9 cellular contexts compared by ENCODE assay signal in genomic region chr9:69130456-69131441, GRCh38. TPM values are rescaled to one million over a fixed set of nuclear protein-coding genes. Genes with fewer than 3 reads are reported as not detected.
DNase-seq lines count a peak whose midpoint lies in the region; ATAC-seq and TF ChIP-seq lines count a peak whose summit lies in the region.
"Had no signal": no experiment of that assay in that cellular context is flagged by ENCODE, and none has a peak within 500 bp of the region (broad histone marks: within the 10 kb centered on the region; RNA-seq: fewer than 3 reads in every experiment).

No MANE protein-coding gene starts in this region.

- H3K27ac ChIP-seq in duodenal mucosa (ENCODE audit: low read depth, low read length) (peak overlapping the region; percentile 34), lung (ENCODE audit: low read depth in 1 of 2, low read length in 1 of 2) (peak overlapping the region; percentile 40 to 58), aorta (ENCODE audit: low read depth in 1 of 2, low read length in 2 of 2) (peak overlapping the region; percentile 77 to 89)

- H3K36me3 ChIP-seq in duodenal mucosa (ENCODE audit: control insufficient read depth in 1 of 2, insufficient read depth in 2 of 2, low read length in 2 of 2) = peaks cover 8 to 9% of the 10 kb centered on the region in 2 donors
- H3K36me3 ChIP-seq in lung (ENCODE audit: control insufficient read depth in 2 of 2, insufficient read depth in 2 of 2, low read length in 2 of 2) = peaks cover 0 to 5% of the 10 kb centered on the region in 2 donors
- H3K36me3 ChIP-seq in aorta (ENCODE audit: control insufficient read depth in 1 of 2, insufficient read depth in 2 of 2, low read length in 1 of 2) = no peaks in the 10 kb centered on the region

- no peak overlapping the region for H3K4me3 Mint-ChIP-seq in activated naive CD4-positive, alpha-beta T cell treated with anti-CD3 and anti-CD28 coated beads, Interleukin-2, amount 10 ng/mL, durations not matched to agents 7 days and 5 days

- no peaks in the 10 kb centered on the region for H3K36me3 Mint-ChIP-seq in activated naive CD4-positive, alpha-beta T cell treated with anti-CD3 and anti-CD28 coated beads, Interleukin-2, amount 10 ng/mL, durations not matched to agents 7 days and 5 days

- CTCF ChIA-PET in activated naive CD4-positive, alpha-beta T cell treated with anti-CD3 and anti-CD28 coated beads, Interleukin-2, amount 10 ng/mL, durations not matched to agents 7 days and 5 days (lab: Charles Lee) = interaction anchor here (1.1 kb wide), 1 partner anchor 8 kb away, joined by 3 read pairs; no protein-coding TSS in a partner anchor

- peak overlapping the region; percentile 16 to 29 for H3K4me3 ChIP-seq in duodenal mucosa (ENCODE audit: low read depth in 1 of 2, low read length in 2 of 2)
- no peak overlapping the region for H3K4me3 ChIP-seq in lung
- no peak overlapping the region for H3K4me3 ChIP-seq in aorta (ENCODE audit: low read length in 2 of 2)

- H3K4me1 ChIP-seq in duodenal mucosa (ENCODE audit: control insufficient read depth in 1 of 2, insufficient read depth in 2 of 2, low read length in 2 of 2) = peaks cover 34 to 41% of the 10 kb centered on the region in 2 donors
- H3K4me1 ChIP-seq in lung (ENCODE audit: control insufficient read depth in 2 of 2, insufficient read depth in 2 of 2, low read length in 2 of 2) = peaks cover 7 to 24% of the 10 kb centered on the region in 2 donors
- peaks cover 0 to 17% of the 10 kb centered on the region in 2 donors for H3K4me1 ChIP-seq in aorta (ENCODE audit: control insufficient read depth in 1 of 2, insufficient read depth in 2 of 2, low read length in 2 of 2)

- 61 to 68% methylated on average over 16 of the region's 16 CpGs for WGBS in lung, 2 donors
- WGBS in aorta, 2 donors = 38 to 54% methylated on average over 16 of the region's 16 CpGs

- no peak for TF ChIP-seq CTCF in lung (IDR thresholded peaks at IDR 0.05; ENCODE audit: control extremely low read depth, extremely low read depth)

- ATAC-seq in lung (ENCODE audit: insufficient read depth, low FRiP score) = peak; percentile 35
- peak; percentile 39 for ATAC-seq in aorta (ENCODE audit: low FRiP score)

- H3K27me3 Mint-ChIP-seq in activated naive CD4-positive, alpha-beta T cell treated with anti-CD3 and anti-CD28 coated beads, Interleukin-2, amount 10 ng/mL, durations not matched to agents 7 days and 5 days = no peaks in the 10 kb centered on the region

- H3K4me1 Mint-ChIP-seq in activated naive CD4-positive, alpha-beta T cell treated with anti-CD3 and anti-CD28 coated beads, Interleukin-2, amount 10 ng/mL, durations not matched to agents 7 days and 5 days = no peaks in the 10 kb centered on the region

- no peaks in the 10 kb centered on the region for H3K9me3 Mint-ChIP-seq in activated naive CD4-positive, alpha-beta T cell treated with anti-CD3 and anti-CD28 coated beads, Interleukin-2, amount 10 ng/mL, durations not matched to agents 7 days and 5 days

- no peaks in the 10 kb centered on the region for H3K9me3 ChIP-seq in duodenal mucosa (ENCODE audit: control insufficient read depth in 1 of 2, low read length in 2 of 2)
- no peaks in the 10 kb centered on the region for H3K9me3 ChIP-seq in lung (ENCODE audit: control insufficient read depth in 2 of 2, insufficient read depth in 1 of 2, low read length in 1 of 2)
- H3K9me3 ChIP-seq in aorta (ENCODE audit: control insufficient read depth, low read length) = no peaks in the 10 kb centered on the region

- DNase-seq in M059J (ENCODE audit: low read depth) (peak; percentile 93), lung (ENCODE audit: low spot score) (no peak), aorta (peak in 1 of 2 donors; percentile 63), activated T-cell treated with anti-CD3 and anti-CD28 coated beads for 4 hours (no peak), NCI-H524 treated with DMSO at 0.1 percent for 48 hours (lab: John Stamatoyannopoulos, UW) (no peak)
- DNase-seq in activated naive CD4-positive, alpha-beta T cell treated with anti-CD3 and anti-CD28 coated beads, Interleukin-2, amount 10 ng/mL, durations not matched to agents 7 days and 5 days = no peak
- DNase-seq: activated naive CD4-positive, alpha-beta T cell treated with Interleukin-2 at 50 U/mL for 16 hours; Karpas-422 had no signal

- no peaks in the 10 kb centered on the region for H3K27me3 ChIP-seq in duodenal mucosa (ENCODE audit: control insufficient read depth in 1 of 2, insufficient read depth in 2 of 2, low read length in 2 of 2)
- H3K27me3 ChIP-seq in lung (ENCODE audit: control insufficient read depth, insufficient read depth) = no peaks in the 10 kb centered on the region
- H3K27me3 ChIP-seq in aorta (ENCODE audit: control insufficient read depth in 1 of 2, insufficient read depth in 2 of 2, low read length in 1 of 2) = no peaks in the 10 kb centered on the region

- H3K9ac ChIP-seq in duodenal mucosa (ENCODE audit: low read depth in 1 of 2, low read length in 2 of 2) = peak overlapping the region in 1 of 2 donors; percentile 1

- intact Hi-C loops in aorta (cut with DNase I) = loop anchor here (5.0 kb wide), 4 partner anchors 33 to 68 kb away; partner anchors contain the start of gene TJP2 (in 2 of the 2)

- no peak overlapping the region for H3K27ac Mint-ChIP-seq in activated naive CD4-positive, alpha-beta T cell treated with anti-CD3 and anti-CD28 coated beads, Interleukin-2, amount 10 ng/mL, durations not matched to agents 7 days and 5 days

RNA-seq across cellular contexts. Expression of gene TJP2, which starts 43.3 kb away (rescaled TPM):
- total RNA-seq in M059J (2014; rRNA removed; shearing (Covaris generic)) = 58.9 and 73.7 TPM in 2 replicates
- total RNA-seq in lung (100 to 1,000 TPM; 104 to 181 TPM), aorta (100 to 1,000 TPM; 115 to 121 TPM)
- polyA plus RNA-seq in lung (10 to 100 TPM; 39.3 to 43.2 TPM), aorta (100 to 1,000 TPM in 1 of 2 donors, 10 to 100 TPM in 1; 32.4 to 105 TPM)

Comparison
In these comparisons a context has a peak if more than half of its experiments do, and no peak if none do; other contexts are left out.
1. H3K4me3 ChIP-seq: peak in duodenal mucosa (2 of 2); none in lung (single experiment) and aorta (0 of 2).
2. Peak in every context shown above with its lines, with median percentiles within 50 percentile points of each other: H3K27ac ChIP-seq.